Comparison of ENCODE assay signal across 18 cellular contexts in the genomic region with DNA sequence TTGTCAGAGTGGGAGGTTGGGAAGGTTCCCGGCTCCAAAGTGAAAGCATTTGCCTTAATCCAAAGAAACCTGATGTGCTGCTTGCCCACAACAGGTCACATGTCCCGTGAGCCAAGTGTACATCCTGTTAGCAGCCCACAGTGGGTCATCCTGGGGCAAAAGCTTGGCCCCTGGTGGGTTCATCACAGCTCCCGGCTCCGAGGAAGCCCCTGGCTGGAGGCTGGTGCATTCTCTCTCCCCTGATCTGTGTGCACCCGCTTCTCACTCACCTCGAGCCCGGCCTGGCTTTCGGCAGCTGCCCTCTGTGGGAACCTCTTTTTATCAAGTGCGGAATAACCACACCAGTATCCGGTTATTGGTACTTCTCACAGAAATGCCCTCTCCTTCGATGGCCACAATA.
"Had no signal": no experiment of that assay in that cellular context is flagged by ENCODE, and none has a peak within 500 bp of the region (broad histone marks: within the 10 kb centered on the region; RNA-seq: fewer than 3 reads in every experiment).

No MANE protein-coding gene starts in this region.

- H3K27ac Mint-ChIP-seq: activated CD4-positive, alpha-beta T cell treated with anti-CD3 and anti-CD28 coated beads, Interleukin-2, amount 10 ng/mL, durations not matched to agents 24 days and 14 days; activated naive CD4-positive, alpha-beta T cell treated with anti-CD3 and anti-CD28 coated beads, Interleukin-2, amount 50 U/mL, for 72 hours; neural progenitor cell; stimulated activated naive B cell treated with anti-CD40 and anti-IgM and Interleukin-4, amounts not matched to agents 10 μg/mL and 1 μg/mL and 100 μg/mL, for 72 hours had no signal

- H3K27me3 ChIP-seq: cardiac muscle cell, pancreas, transverse colon had no signal

- H3K27me3 Mint-ChIP-seq: activated CD4-positive, alpha-beta T cell treated with anti-CD3 and anti-CD28 coated beads, Interleukin-2, amount 10 ng/mL, durations not matched to agents 24 days and 14 days had no signal

- H2AFZ ChIP-seq: neural progenitor cell had no signal

- DNase-seq: activated CD4-positive, alpha-beta T cell treated with anti-CD3 and anti-CD28 coated beads, Interleukin-2, amount 10 ng/mL, durations not matched to agents 24 days and 14 days; activated CD4-positive, CD25-positive, alpha-beta regulatory T cell; activated gamma-delta T cell; activated T-cell treated with anti-CD3 and anti-CD28 coated beads, Interleukin-2, amount 50 U/mL, for 4 hours; esophagus squamous epithelium; hippocampal formation; kidney glomerular epithelial cell; mesendoderm; stimulated activated CD4-positive, alpha-beta T cell treated with anti-CD3 and anti-CD28 coated beads, Interleukin-15, amount 100 ng/mL, for 24 hours; stimulated activated CD4-positive, alpha-beta T cell treated with anti-CD3 and anti-CD28 coated beads, Interleukin-4, amount 100 ng/mL, for 1 hour; stimulated activated naive B cell treated with anti-CD40 and anti-IgM and Interleukin-4, amounts not matched to agents 10 μg/mL and 1 μg/mL and 100 μg/mL, for 72 hours; transverse colon had no signal

- H3K9me3 ChIP-seq: pancreas, transverse colon had no signal

- H3K36me3 ChIP-seq: cardiac muscle cell, esophagus squamous epithelium, neural progenitor cell, pancreas, transverse colon had no signal

- H3K27ac ChIP-seq: cardiac muscle cell, esophagus squamous epithelium, neural progenitor cell, pancreas, transverse colon had no signal

- H3K9me3 Mint-ChIP-seq: activated naive CD4-positive, alpha-beta T cell treated with anti-CD3 and anti-CD28 coated beads, Interleukin-2, amount 50 U/mL, for 72 hours had no signal

- H3K4me3 ChIP-seq: cardiac muscle cell, esophagus squamous epithelium, neural progenitor cell, pancreas, transverse colon had no signal

- FAIRE-seq: colon, endothelial cell of umbilical vein, pancreas had no signal

- H3K9ac ChIP-seq: neural progenitor cell had no signal

- H3K4me1 Mint-ChIP-seq: activated CD4-positive, alpha-beta T cell treated with anti-CD3 and anti-CD28 coated beads, Interleukin-2, amount 10 ng/mL, durations not matched to agents 24 days and 14 days had no signal

- H3K36me3 Mint-ChIP-seq: neural progenitor cell; stimulated activated naive B cell treated with anti-CD40 and anti-IgM and Interleukin-4, amounts not matched to agents 10 μg/mL and 1 μg/mL and 100 μg/mL, for 72 hours had no signal

- H3K4me2 ChIP-seq: neural progenitor cell had no signal

- ATAC-seq: activated naive CD4-positive, alpha-beta T cell treated with anti-CD3 and anti-CD28 coated beads, Interleukin-2, amount 50 U/mL, for 72 hours; activated T-cell treated with anti-CD3 and anti-CD28 coated beads, Interleukin-2, amount 50 U/mL, for 4 hours; pancreas; stimulated activated naive B cell treated with anti-CD40 and anti-IgM and Interleukin-4, amounts not matched to agents 10 μg/mL and 1 μg/mL and 100 μg/mL, for 72 hours had no signal

- H3K4me1 ChIP-seq: pancreas had no signal

- H3K4me3 Mint-ChIP-seq: activated CD4-positive, alpha-beta T cell treated with anti-CD3 and anti-CD28 coated beads, Interleukin-2, amount 10 ng/mL, durations not matched to agents 24 days and 14 days; activated T-cell treated with anti-CD3 and anti-CD28 coated beads, Interleukin-2, amount 50 U/mL, for 4 hours; neural progenitor cell; stimulated activated naive B cell treated with anti-CD40 and anti-IgM and Interleukin-4, amounts not matched to agents 10 μg/mL and 1 μg/mL and 100 μg/mL, for 72 hours had no signal
